1 cellular context compared by ENCODE assay signal in the genomic region with DNA sequence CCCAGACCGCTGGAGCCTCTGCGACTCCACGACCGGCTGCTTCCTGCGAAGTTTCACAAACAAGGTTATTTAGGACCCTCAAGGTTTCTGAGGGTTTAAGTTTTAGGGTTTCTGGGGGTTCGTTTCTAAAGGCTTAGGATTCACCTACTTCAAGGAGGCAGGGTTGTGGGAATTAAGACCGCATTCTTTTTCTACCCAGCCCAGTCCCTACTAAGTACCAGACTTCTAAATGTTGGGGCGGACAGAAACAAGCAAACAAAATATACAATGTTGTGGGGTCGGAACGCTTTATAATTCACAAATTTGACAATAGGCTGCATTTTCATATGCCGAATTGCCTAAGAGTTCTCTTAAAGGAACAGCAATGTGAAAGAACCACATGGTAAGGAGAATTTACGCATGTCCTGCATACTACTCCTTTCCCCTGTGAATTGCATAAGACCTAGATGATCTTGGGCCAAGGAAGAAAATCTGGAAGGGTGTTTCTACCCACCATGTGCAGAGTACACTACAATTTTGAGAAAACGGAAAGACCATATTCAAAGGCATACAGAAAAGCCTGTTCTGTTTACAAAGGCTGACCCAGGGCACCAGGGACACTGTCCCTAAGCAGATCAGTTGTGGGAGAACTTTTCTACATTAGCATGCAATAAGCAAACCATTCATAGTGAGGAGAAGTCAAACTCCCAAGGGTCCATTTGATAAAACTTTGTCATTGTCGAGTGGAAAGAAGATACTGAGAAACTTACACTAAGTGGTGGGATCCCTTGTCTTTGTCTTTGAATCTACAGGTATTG.
TF ChIP-seq lines count a peak whose summit lies in the region.

No MANE protein-coding gene starts in this region.

TF ChIP-seq in HepG2, 621 proteins besides CTCF, POLR2A, EP300 and RAD21 (continued from another document and continues in another):
- TF ChIP-seq, protein P1, sequence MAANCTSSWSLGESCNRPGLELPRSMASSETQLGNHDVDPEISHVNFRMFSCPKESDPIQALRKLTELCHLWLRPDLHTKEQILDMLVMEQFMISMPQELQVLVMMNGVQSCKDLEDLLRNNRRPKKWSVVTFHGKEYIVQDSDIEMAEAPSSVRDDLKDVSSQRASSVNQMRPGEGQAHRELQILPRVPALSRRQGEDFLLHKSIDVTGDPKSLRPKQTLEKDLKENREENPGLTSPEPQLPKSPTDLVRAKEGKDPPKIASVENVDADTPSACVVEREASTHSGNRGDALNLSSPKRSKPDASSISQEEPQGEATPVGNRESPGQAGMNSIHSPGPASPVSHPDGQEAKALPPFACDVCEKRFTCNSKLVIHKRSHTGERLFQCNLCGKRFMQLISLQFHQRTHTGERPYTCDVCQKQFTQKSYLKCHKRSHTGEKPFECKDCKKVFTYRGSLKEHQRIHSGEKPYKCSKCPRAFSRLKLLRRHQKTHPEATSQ (CRISPR knock-in tag; IDR thresholded peaks at IDR 0.05; ENCODE audit: borderline replicate concordance) = no peak
- TF ChIP-seq POGZ (CRISPR knock-in tag; IDR thresholded peaks at IDR 0.05) = no peak
- TF ChIP-seq ZNF891 (CRISPR knock-in tag; IDR thresholded peaks at IDR 0.05) = no peak
- no peak for TF ChIP-seq MYNN (CRISPR knock-in tag; IDR thresholded peaks at IDR 0.05; ENCODE audit: low read depth)
- TF ChIP-seq SOX6 (IDR thresholded peaks at IDR 0.05) = no peak
- TF ChIP-seq SOX6 (CRISPR knock-in tag; IDR thresholded peaks at IDR 0.05) = 0 out of 2 replicates have a peak, but pooled peaks have one; percentile 69
- peak; percentile 41; the same call in 1 of the 2 replicates for TF ChIP-seq ZNF609 (CRISPR knock-in tag; IDR thresholded peaks at IDR 0.05; ENCODE audit: borderline replicate concordance)
- 0 out of 2 replicates have a peak, but pooled peaks have one; percentile 2 for TF ChIP-seq RERE (CRISPR knock-in tag; IDR thresholded peaks at IDR 0.05; ENCODE audit: low read depth)
- TF ChIP-seq ATRX (CRISPR knock-in tag; IDR thresholded peaks at IDR 0.05; ENCODE audit: borderline replicate concordance) = no peak
- TF ChIP-seq, protein P2, sequence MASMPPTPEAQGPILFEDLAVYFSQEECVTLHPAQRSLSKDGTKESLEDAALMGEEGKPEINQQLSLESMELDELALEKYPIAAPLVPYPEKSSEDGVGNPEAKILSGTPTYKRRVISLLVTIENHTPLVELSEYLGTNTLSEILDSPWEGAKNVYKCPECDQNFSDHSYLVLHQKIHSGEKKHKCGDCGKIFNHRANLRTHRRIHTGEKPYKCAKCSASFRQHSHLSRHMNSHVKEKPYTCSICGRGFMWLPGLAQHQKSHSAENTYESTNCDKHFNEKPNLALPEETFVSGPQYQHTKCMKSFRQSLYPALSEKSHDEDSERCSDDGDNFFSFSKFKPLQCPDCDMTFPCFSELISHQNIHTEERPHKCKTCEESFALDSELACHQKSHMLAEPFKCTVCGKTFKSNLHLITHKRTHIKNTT (CRISPR knock-in tag; IDR thresholded peaks at IDR 0.05) = no peak
- TF ChIP-seq FOXC1 (CRISPR knock-in tag; IDR thresholded peaks at IDR 0.05; ENCODE audit: borderline replicate concordance) = no peak
- TF ChIP-seq NKX3-1 (CRISPR knock-in tag; IDR thresholded peaks at IDR 0.05) = no peak
- no peak for TF ChIP-seq ZNF331 (CRISPR knock-in tag; IDR thresholded peaks at IDR 0.05)
- no peak for TF ChIP-seq DNMT3B (CRISPR knock-in tag; conservative IDR thresholded peaks at IDR 0.05)
- TF ChIP-seq CEBPB (IDR thresholded peaks at IDR 0.05; ENCODE audit: borderline replicate concordance, low read depth, low read length) = peak; percentile 32; the same call in 1 of the 2 replicates
- TF ChIP-seq BRD4 (CRISPR knock-in tag; IDR thresholded peaks at IDR 0.05) = no peak
- TF ChIP-seq NFKB2 (CRISPR knock-in tag; IDR thresholded peaks at IDR 0.05; ENCODE audit: borderline replicate concordance) = no peak
- TF ChIP-seq TRIM24 (CRISPR knock-in tag; IDR thresholded peaks at IDR 0.05) = no peak
- TF ChIP-seq PAF1 (CRISPR knock-in tag; IDR thresholded peaks at IDR 0.05) = no peak
- no peak for TF ChIP-seq BHLHE40 (IDR thresholded peaks at IDR 0.05; ENCODE audit: low read length)
- no peak for TF ChIP-seq ZNF12 (CRISPR knock-in tag; IDR thresholded peaks at IDR 0.05)
- peak; percentile 16; the same call in 1 of the 2 replicates for TF ChIP-seq NFIC (IDR thresholded peaks at IDR 0.05; ENCODE audit: low read length)
- no peak for TF ChIP-seq ZNF598 (CRISPR knock-in tag; IDR thresholded peaks at IDR 0.05; ENCODE audit: borderline replicate concordance)
- TF ChIP-seq, protein P3, sequence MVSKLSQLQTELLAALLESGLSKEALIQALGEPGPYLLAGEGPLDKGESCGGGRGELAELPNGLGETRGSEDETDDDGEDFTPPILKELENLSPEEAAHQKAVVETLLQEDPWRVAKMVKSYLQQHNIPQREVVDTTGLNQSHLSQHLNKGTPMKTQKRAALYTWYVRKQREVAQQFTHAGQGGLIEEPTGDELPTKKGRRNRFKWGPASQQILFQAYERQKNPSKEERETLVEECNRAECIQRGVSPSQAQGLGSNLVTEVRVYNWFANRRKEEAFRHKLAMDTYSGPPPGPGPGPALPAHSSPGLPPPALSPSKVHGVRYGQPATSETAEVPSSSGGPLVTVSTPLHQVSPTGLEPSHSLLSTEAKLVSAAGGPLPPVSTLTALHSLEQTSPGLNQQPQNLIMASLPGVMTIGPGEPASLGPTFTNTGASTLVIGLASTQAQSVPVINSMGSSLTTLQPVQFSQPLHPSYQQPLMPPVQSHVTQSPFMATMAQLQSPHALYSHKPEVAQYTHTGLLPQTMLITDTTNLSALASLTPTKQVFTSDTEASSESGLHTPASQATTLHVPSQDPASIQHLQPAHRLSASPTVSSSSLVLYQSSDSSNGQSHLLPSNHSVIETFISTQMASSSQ (IDR thresholded peaks at IDR 0.05; ENCODE audit: low read depth) = peak; percentile 29; the same call in 1 of the 2 replicates
- TF ChIP-seq, protein P3 (CRISPR knock-in tag; IDR thresholded peaks at IDR 0.05; ENCODE audit: borderline replicate concordance) = no peak
- TF ChIP-seq SIN3A (IDR thresholded peaks at IDR 0.05; ENCODE audit: borderline replicate concordance, low read depth, low read length) = no peak
- TF ChIP-seq STAT5B (CRISPR knock-in tag; IDR thresholded peaks at IDR 0.05) = no peak
- no peak for TF ChIP-seq ZNF296 (CRISPR knock-in tag; conservative IDR thresholded peaks at IDR 0.05)
- TF ChIP-seq, protein P4, sequence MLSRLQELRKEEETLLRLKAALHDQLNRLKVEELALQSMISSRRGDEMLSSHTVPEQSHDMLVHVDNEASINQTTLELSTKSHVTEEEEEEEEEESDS (CRISPR knock-in tag; IDR thresholded peaks at IDR 0.05; ENCODE audit: borderline replicate concordance) = no peak
- no peak for TF ChIP-seq KLF12 (CRISPR knock-in tag; IDR thresholded peaks at IDR 0.05; ENCODE audit: borderline replicate concordance)
- no peak for TF ChIP-seq ETV6 (CRISPR knock-in tag; conservative IDR thresholded peaks at IDR 0.05)
- TF ChIP-seq, protein P5, sequence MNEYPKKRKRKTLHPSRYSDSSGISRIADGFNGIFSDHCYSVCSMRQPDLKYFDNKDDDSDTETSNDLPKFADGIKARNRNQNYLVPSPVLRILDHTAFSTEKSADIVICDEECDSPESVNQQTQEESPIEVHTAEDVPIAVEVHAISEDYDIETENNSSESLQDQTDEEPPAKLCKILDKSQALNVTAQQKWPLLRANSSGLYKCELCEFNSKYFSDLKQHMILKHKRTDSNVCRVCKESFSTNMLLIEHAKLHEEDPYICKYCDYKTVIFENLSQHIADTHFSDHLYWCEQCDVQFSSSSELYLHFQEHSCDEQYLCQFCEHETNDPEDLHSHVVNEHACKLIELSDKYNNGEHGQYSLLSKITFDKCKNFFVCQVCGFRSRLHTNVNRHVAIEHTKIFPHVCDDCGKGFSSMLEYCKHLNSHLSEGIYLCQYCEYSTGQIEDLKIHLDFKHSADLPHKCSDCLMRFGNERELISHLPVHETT (CRISPR knock-in tag; conservative IDR thresholded peaks at IDR 0.05) = no peak
- no peak for TF ChIP-seq ZNF605 (CRISPR knock-in tag; IDR thresholded peaks at IDR 0.05)
- TF ChIP-seq ZNF660 (CRISPR knock-in tag; IDR thresholded peaks at IDR 0.05; ENCODE audit: borderline replicate concordance, low read depth) = no peak
- TF ChIP-seq, protein P6, sequence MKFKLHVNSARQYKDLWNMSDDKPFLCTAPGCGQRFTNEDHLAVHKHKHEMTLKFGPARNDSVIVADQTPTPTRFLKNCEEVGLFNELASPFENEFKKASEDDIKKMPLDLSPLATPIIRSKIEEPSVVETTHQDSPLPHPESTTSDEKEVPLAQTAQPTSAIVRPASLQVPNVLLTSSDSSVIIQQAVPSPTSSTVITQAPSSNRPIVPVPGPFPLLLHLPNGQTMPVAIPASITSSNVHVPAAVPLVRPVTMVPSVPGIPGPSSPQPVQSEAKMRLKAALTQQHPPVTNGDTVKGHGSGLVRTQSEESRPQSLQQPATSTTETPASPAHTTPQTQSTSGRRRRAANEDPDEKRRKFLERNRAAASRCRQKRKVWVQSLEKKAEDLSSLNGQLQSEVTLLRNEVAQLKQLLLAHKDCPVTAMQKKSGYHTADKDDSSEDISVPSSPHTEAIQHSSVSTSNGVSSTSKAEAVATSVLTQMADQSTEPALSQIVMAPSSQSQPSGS (CRISPR knock-in tag; IDR thresholded peaks at IDR 0.05) = no peak
- TF ChIP-seq STAG1 (CRISPR knock-in tag; IDR thresholded peaks at IDR 0.05) = no peak; the same call in 1 of the 2 replicates
- no peak for TF ChIP-seq ZNF10 (CRISPR knock-in tag; IDR thresholded peaks at IDR 0.05; ENCODE audit: borderline replicate concordance, low read depth)
- TF ChIP-seq TP53 (CRISPR knock-in tag; conservative IDR thresholded peaks at IDR 0.05) = no peak
